8 cellular contexts compared by ENCODE assay signal in the genomic region with DNA sequence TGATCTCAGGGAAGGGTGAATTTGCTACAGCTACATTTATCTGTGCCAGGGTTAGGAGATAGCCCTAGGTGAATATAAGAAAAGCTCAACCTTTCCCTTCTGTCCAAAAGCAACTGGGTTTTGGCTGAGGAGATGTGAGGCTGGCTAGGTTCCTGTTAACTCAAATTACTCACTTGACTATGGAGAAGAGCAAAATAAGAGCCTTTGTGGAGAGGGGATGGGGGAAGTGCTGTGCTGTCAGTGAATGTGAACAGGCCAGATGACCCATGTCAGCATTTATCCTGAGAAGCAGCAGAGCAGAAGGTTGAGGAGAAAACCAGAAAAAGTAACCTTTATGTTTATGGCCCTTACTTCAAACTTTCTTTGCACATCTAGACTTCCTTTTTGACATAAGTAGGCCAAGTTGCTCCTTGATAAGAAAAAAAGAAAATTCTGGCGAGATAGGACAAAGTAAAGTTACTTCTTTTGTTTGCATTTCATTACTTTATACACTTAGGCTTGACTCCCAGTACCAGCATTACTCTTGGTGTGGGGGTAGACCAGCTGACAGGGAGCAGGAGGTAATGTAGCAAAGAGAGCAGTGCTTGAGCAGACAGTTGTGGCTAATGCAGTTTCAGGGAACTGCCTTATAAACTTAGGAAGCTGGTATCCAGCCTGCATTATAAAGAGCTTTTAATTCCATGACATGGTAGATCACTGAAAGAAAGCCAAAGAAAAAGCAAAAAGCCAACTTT. TPM values are rescaled to one million over a fixed set of nuclear protein-coding genes. Genes with fewer than 3 reads are reported as not detected.
DNase-seq lines count a peak whose midpoint lies in the region; ATAC-seq, FAIRE-seq and TF ChIP-seq lines count a peak whose summit lies in the region.

No MANE protein-coding gene starts in this region.

- ATAC-seq in HepG2 (peak; percentile 45), GM18498 (IDR thresholded peaks at IDR 0.05; ENCODE audit: unreplicated experiment) (no peak), GM19351 (IDR thresholded peaks at IDR 0.05; ENCODE audit: unreplicated experiment) (no peak)

- peaks cover 48% of the 10 kb centered on the region for H3K4me1 Mint-ChIP-seq in astrocyte (ENCODE audit: low read depth, unreplicated experiment)

- 74% methylated on average over 1 of the region's 1 CpG for WGBS in HepG2 (ENCODE audit: low lambda C conversion rate)

- H3K79me2 ChIP-seq in ACC112 (ENCODE audit: control insufficient read depth, insufficient read depth, low read length, unreplicated experiment) = peaks cover 97% of the 10 kb centered on the region
- H3K79me2 ChIP-seq in astrocyte (ENCODE audit: insufficient read depth, low read length) = peaks cover 100% of the 10 kb centered on the region
- H3K79me2 ChIP-seq in HepG2 (ENCODE audit: insufficient read depth, low read length) = peaks cover 99% of the 10 kb centered on the region

- intact Hi-C loops in HepG2 (cut with micrococcal nuclease; ENCODE audit: unreplicated experiment) = no loop called here

- H3K27me3 ChIP-seq in ACC112 (ENCODE audit: insufficient read depth, low read length) (no peaks in the 10 kb centered on the region), astrocyte (ENCODE audit: insufficient read depth, low read length) (no peaks in the 10 kb centered on the region), HepG2 (ENCODE audit: control insufficient read depth in 1 of 2, insufficient read depth in 2 of 2, low read length in 2 of 2) (no peaks in the 10 kb centered on the region)

- H3K36me3 Mint-ChIP-seq in astrocyte (ENCODE audit: low read depth, unreplicated experiment) = no peaks in the 10 kb centered on the region

- TF ChIP-seq EP300 in HepG2 (IDR thresholded peaks at IDR 0.05; ENCODE audit: low read depth in 2 of 2, low read length in 2 of 2) (no peak), HepG2 (CRISPR knock-in tag; IDR thresholded peaks at IDR 0.05; ENCODE audit: borderline replicate concordance) (no peak)

- CTCF ChIA-PET in HepG2 (lab: Yijun Ruan, JAX; ENCODE audit: low intra/inter-chr PET ratio, low total read pairs) (no interaction called here), HEK293T (lab: Yijun Ruan, JAX) (interaction anchor here (0.6 to 1.2 kb wide), 2 partner anchors 12 to 67 kb away, joined by 4 read pairs; no protein-coding TSS in a partner anchor)

- TF ChIP-seq CTCF in astrocyte (IDR thresholded peaks at IDR 0.05; ENCODE audit: insufficient read depth, low read depth, low read length) (no peak), HepG2 (CRISPR knock-in tag; IDR thresholded peaks at IDR 0.05) (no peak)

- FAIRE-seq in astrocyte (lab: Jason Lieb, UNC) (no peak), HepG2 (lab: Jason Lieb, UNC) (no peak)

- DNase-seq in astrocyte (ENCODE audit: low read depth) (peak; percentile 51), HepG2 (ENCODE audit: low spot score) (no peak), DMS153 treated with DMSO at 0.1 percent for 48 hours (lab: John Stamatoyannopoulos, UW; ENCODE audit: unreplicated experiment) (no peak), HEK293T (ENCODE audit: extremely low spot score) (no peak)

- H3K27me3 Mint-ChIP-seq in astrocyte (ENCODE audit: low read depth, unreplicated experiment) = no peaks in the 10 kb centered on the region

- no peak overlapping the region for H2AFZ ChIP-seq in ACC112 (ENCODE audit: low read length, unreplicated experiment)
- H2AFZ ChIP-seq in astrocyte (ENCODE audit: low read depth, low read length) = no peak overlapping the region
- no peak overlapping the region for H2AFZ ChIP-seq in HepG2 (ENCODE audit: low read length)

- H3K27ac Mint-ChIP-seq in astrocyte (ENCODE audit: unreplicated experiment) = peak overlapping the region; percentile 90

- H3K4me1 ChIP-seq in ACC112 (ENCODE audit: control insufficient read depth, insufficient read depth, low read length, unreplicated experiment) (peaks cover 37% of the 10 kb centered on the region), astrocyte (ENCODE audit: insufficient read depth, low read length) (peaks cover 13% of the 10 kb centered on the region), HepG2 (ENCODE audit: insufficient read depth, low read length) (peaks cover 78% of the 10 kb centered on the region)

- peak overlapping the region; percentile 36 for H3K4me3 Mint-ChIP-seq in astrocyte (ENCODE audit: unreplicated experiment)

- H3K4me2 ChIP-seq in astrocyte (ENCODE audit: low read length) (peak overlapping the region; percentile 11), HepG2 (ENCODE audit: low read depth, low read length) (no peak overlapping the region)

- peaks cover 13% of the 10 kb centered on the region; the same call in 1 of the 2 replicates for H3K36me3 ChIP-seq in ACC112 (ENCODE audit: insufficient read depth, low read length)
- no peaks in the 10 kb centered on the region for H3K36me3 ChIP-seq in KOPT-K1 (ENCODE audit: insufficient read depth, low read length)
- H3K36me3 ChIP-seq in astrocyte (ENCODE audit: insufficient read depth, low read length) = no peaks in the 10 kb centered on the region
- H3K36me3 ChIP-seq in HepG2 (replicated peaks in 1 of 2; ENCODE audit: control insufficient read depth in 1 of 2, insufficient read depth in 2 of 2, low read length in 2 of 2) = peaks cover 3 to 10% of the 10 kb centered on the region in 2 experiments; a peak in 3 of 5 replicates

- peak overlapping the region; percentile 26; the same call in 1 of the 2 replicates for H3K27ac ChIP-seq in ACC112 (ENCODE audit: low read depth, low read length)
- H3K27ac ChIP-seq in KOPT-K1 (ENCODE audit: low read depth, low read length, poor library complexity, severe bottlenecking) = peak overlapping the region; percentile 6
- H3K27ac ChIP-seq in astrocyte (ENCODE audit: low read depth, low read length) = no peak overlapping the region
- no peak overlapping the region for H3K27ac ChIP-seq in HepG2 (ENCODE audit: extremely low read length, insufficient read depth, low read length)

- H3K9ac ChIP-seq in astrocyte (ENCODE audit: low read length) = no peak overlapping the region
- no peak overlapping the region for H3K9ac ChIP-seq in HepG2 (ENCODE audit: insufficient read depth, low read depth, low read length)

- no peaks in the 10 kb centered on the region for H3K9me3 Mint-ChIP-seq in astrocyte (ENCODE audit: unreplicated experiment)

- BruUV-seq in HepG2 (replicated peaks; lab: Mats Ljungman, UMichigan) = no TSS peak

- in situ Hi-C loops in HepG2 (cut with HindIII; ENCODE audit: extremely low pct_ligation_motif_present, low pct_unique_long_range_greater_than_20kb) = no loop called here

- POLR2A ChIA-PET in HepG2 (lab: Yijun Ruan, JAX) = interaction anchor here (2.5 kb wide), 1 partner anchor 69 kb away, joined by 9 read pairs; the partner anchor contains the start of gene LEO1
- POLR2A ChIA-PET in HEK293T (lab: Yijun Ruan, JAX) = interaction anchor here (1.0 kb wide), 1 partner anchor 68 kb away, joined by 4 read pairs; the partner anchor contains the start of gene LEO1

- H3K9me3 ChIP-seq in KOPT-K1 (ENCODE audit: insufficient read depth, low read length, poor library complexity, severe bottlenecking) (no peaks in the 10 kb centered on the region), astrocyte (ENCODE audit: insufficient read depth, low read depth, low read length) (no peaks in the 10 kb centered on the region), HepG2 (ENCODE audit: low read length) (no peaks in the 10 kb centered on the region)

- TF ChIP-seq POLR2A in HepG2 (IDR thresholded peaks at IDR 0.05; ENCODE audit: insufficient read depth in 1 of 2, low read depth in 2 of 2, low read length in 2 of 2) = no peak

- TF ChIP-seq RAD21 in HepG2 (CRISPR knock-in tag; IDR thresholded peaks at IDR 0.05) = no peak

- H3K4me3 ChIP-seq in ACC112 (ENCODE audit: low read depth, low read length) = no peak overlapping the region
- H3K4me3 ChIP-seq in astrocyte (ENCODE audit: insufficient read depth, low read depth, low read length) = no peak overlapping the region
- H3K4me3 ChIP-seq in HepG2 (replicated peaks in 1 of 3; ENCODE audit: insufficient read depth in 1 of 3, low read depth in 2 of 3, low read length in 3 of 3) = no peak overlapping the region

- H4K20me1 ChIP-seq in astrocyte (ENCODE audit: insufficient read depth, low read length) (peaks cover 95% of the 10 kb centered on the region), HepG2 (ENCODE audit: insufficient read depth, low read length) (peaks cover 95% of the 10 kb centered on the region)

TF ChIP-seq in HepG2, 621 proteins besides CTCF, POLR2A, EP300 and RAD21 (continues in another document):
- TF ChIP-seq ZNF644 (CRISPR knock-in tag; IDR thresholded peaks at IDR 0.05; ENCODE audit: low read depth) = no peak

TF ChIP-seq in HEK293T, 16 proteins besides CTCF, POLR2A, EP300 and RAD21 (continues in another document):
- TF ChIP-seq BHLHE40 (IDR thresholded peaks at IDR 0.05; ENCODE audit: borderline replicate concordance) (no peak), NFRKB (IDR thresholded peaks at IDR 0.05) (no peak), SUZ12 (IDR thresholded peaks at IDR 0.05) (no peak), CTBP1 (IDR thresholded peaks at IDR 0.05; ENCODE audit: borderline replicate concordance) (no peak), FOXM1 (IDR thresholded peaks at IDR 0.05; ENCODE audit: borderline replicate concordance) (no peak), FOXA1 (IDR thresholded peaks at IDR 0.05) (no peak), FOXK2 (IDR thresholded peaks at IDR 0.05) (no peak)

RNA-seq across cellular contexts. Expression of gene MAPK6, which starts 21.3 kb away (rescaled TPM):
- total RNA-seq in astrocyte (96.6 and 98.2 TPM in 2 replicates), HepG2 (2016; rRNA removed; fragmentation: Illumina TruSeq; extraction: Trizol) (99.7 and 188 TPM in 2 replicates)
- total RNA-seq in HepG2 (2016; cell fraction: cytosol; rRNA removed; fragmentation: Illumina TruSeq; extraction: Trizol; ENCODE audit: low read depth) = 19.1 and 23.2 TPM in 2 replicates
- total RNA-seq in HepG2 (2016; cell fraction: insoluble cytoplasmic fraction; rRNA removed; fragmentation: Illumina TruSeq; extraction: Trizol) = 102 and 181 TPM in 2 replicates
- total RNA-seq in HepG2 (2016; cell fraction: membrane; rRNA removed; fragmentation: Illumina TruSeq; extraction: Trizol) = 106 and 120 TPM in 2 replicates
- 59.2 and 61.8 TPM in 2 replicates for total RNA-seq in HepG2 (2016; cell fraction: nucleus; rRNA removed; fragmentation: Illumina TruSeq; extraction: Trizol)
- polyA plus RNA-seq in HepG2 (2011; rRNA removed) = 72.5 and 89.5 TPM in 2 replicates
- 38.7 and 59.9 TPM in 2 replicates for polyA plus RNA-seq in HepG2 (2011; cell fraction: cytosol; rRNA removed)
- polyA plus RNA-seq in HepG2 (2011; cell fraction: nucleus; rRNA removed) = 17.3 and 27.5 TPM in 2 replicates
- 88.0 and 112 TPM in 2 replicates for polyA plus RNA-seq in HepG2 (2012)
- 10.3 and 11.1 TPM in 2 replicates for polyA plus RNA-seq in HepG2 (2016; cell fraction: cytosol; fragmentation: Illumina TruSeq; extraction: Trizol; ENCODE audit: low read depth)
- polyA plus RNA-seq in HepG2 (2016; cell fraction: insoluble cytoplasmic fraction; fragmentation: Illumina TruSeq; extraction: Trizol; ENCODE audit: low read depth) = 125 and 127 TPM in 2 replicates
- polyA plus RNA-seq in HepG2 (2016; cell fraction: membrane; fragmentation: Illumina TruSeq; extraction: Trizol; ENCODE audit: low read depth) = 48.4 and 51.8 TPM in 2 replicates
- 46.4 and 50.6 TPM in 2 replicates for polyA plus RNA-seq in HepG2 (2016; cell fraction: nucleus; fragmentation: Illumina TruSeq; extraction: Trizol; ENCODE audit: insufficient read depth, low read depth)
- polyA minus RNA-seq in HepG2 (2011; rRNA and poly(A)+ RNA removed; ENCODE audit: low replicate concordance) = 21.4 and 67.1 TPM in 2 replicates
- polyA minus RNA-seq in HepG2 (2011; cell fraction: cytosol; rRNA and poly(A)+ RNA removed) = 105 and 119 TPM in 2 replicates
- 83.8 and 92.4 TPM in 2 replicates for polyA minus RNA-seq in HepG2 (2011; cell fraction: nucleus; rRNA and poly(A)+ RNA removed)

Comparison
In these comparisons a context has a peak if more than half of its experiments do, and no peak if none do; other contexts are left out.
1. H3K27ac ChIP-seq: peak in ACC112 (single experiment) and KOPT-K1 (single experiment); none in astrocyte (single experiment) and HepG2 (single experiment).